In the genomic region with DNA sequence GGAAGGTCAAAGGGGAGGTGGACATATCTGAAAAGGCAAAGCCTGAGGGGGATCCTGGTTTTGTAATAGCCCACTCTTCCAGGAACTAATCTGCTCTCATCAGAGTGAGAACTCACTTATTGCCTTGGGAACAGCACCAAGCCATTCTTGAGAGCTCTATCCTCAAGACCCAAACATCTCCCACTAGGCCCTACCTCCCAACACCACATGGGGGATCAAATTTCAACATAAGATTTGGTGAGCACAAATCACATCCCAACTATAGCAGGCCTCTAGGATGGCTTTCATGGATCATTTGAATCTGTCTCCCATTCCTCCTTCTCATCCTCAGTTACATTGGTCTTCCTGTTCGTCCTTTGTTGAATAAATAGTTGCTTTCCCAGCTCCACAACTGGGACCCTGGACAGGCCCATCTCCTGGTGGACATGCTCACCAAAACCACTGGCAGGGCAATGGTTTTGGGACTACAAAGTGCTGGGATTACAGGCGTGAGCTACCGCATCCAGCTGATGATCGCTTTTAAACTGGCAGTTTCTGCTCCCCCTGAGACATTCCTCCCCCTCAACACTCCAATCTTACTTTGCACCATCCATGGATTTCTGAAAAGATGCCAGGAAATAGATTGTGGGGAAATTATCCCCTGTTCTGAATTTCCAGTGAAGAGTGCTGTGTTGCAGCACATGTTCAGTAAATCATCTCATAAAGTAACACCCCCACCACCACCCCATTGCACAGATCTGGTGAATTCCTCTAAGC, we compare ENCODE assay signal across 11 cellular contexts. TPM values are rescaled to one million over a fixed set of nuclear protein-coding genes. Genes with fewer than 3 reads are reported as not detected.
DNase-seq lines count a peak whose midpoint lies in the region; ATAC-seq and TF ChIP-seq lines count a peak whose summit lies in the region.
"Had no signal": no experiment of that assay in that cellular context is flagged by ENCODE, and none has a peak within 500 bp of the region (broad histone marks: within the 10 kb centered on the region; RNA-seq: fewer than 3 reads in every experiment).

No MANE protein-coding gene starts in this region.

- H4K20me1 ChIP-seq in PC-9 (ENCODE audit: insufficient read depth) (no peaks in the 10 kb centered on the region), fibroblast of lung (ENCODE audit: control insufficient read depth, extremely low read depth, insufficient read depth, low read length) (no peaks in the 10 kb centered on the region)

- intact Hi-C loops in PC-9 (cut with micrococcal nuclease; ENCODE audit: unreplicated experiment) (loop anchor here (2.0 to 5.0 kb wide), 2 partner anchors 14 to 96 kb away; no protein-coding TSS in a partner anchor), psoas muscle (cut with DNase I) (loop anchor here (2.0 to 5.0 kb wide), 2 partner anchors 56 to 68 kb away; no protein-coding TSS in a partner anchor)

- H3K27me3 ChIP-seq in ACC112 (ENCODE audit: insufficient read depth, low read length): no peaks in the 10 kb centered on the region
- no peaks in the 10 kb centered on the region for H3K27me3 ChIP-seq in PC-9 (ENCODE audit: insufficient read depth, low read depth)
- H3K27me3 ChIP-seq in fibroblast of lung (ENCODE audit: control insufficient read depth, insufficient read depth, low read length): no peaks in the 10 kb centered on the region
- H3K27me3 ChIP-seq in psoas muscle (ENCODE audit: insufficient read depth in 3 of 3, low read length in 2 of 3): no peaks in the 10 kb centered on the region

- CTCF ChIA-PET in PC-9 (lab: Charles Lee): interaction anchor here (0.6 to 1.0 kb wide), 2 partner anchors 23 to 223 kb away, joined by 3 read pairs; no protein-coding TSS in a partner anchor

- H3F3A ChIP-seq in PC-9 (ENCODE audit: insufficient read depth, low read depth): peaks cover 18% of the 10 kb centered on the region; the same call in 1 of the 2 replicates

- H3K27ac ChIP-seq in ACC112 (ENCODE audit: low read depth, low read length) (peak overlapping the region; percentile 100), PC-9 (peak overlapping the region; percentile 1; the same call in 1 of the 2 replicates), fibroblast of lung (ENCODE audit: insufficient read depth, low read length) (peak overlapping the region; percentile 83), psoas muscle (peak overlapping the region; percentile 59)
- H3K27ac ChIP-seq: WERI-Rb-1 had no signal

- no peaks in the 10 kb centered on the region for H3K9me2 ChIP-seq in PC-9 (ENCODE audit: insufficient read depth)

- no peak overlapping the region for H3K9ac ChIP-seq in fibroblast of lung (ENCODE audit: insufficient read depth, low read length)

- no peak overlapping the region for H2AFZ ChIP-seq in ACC112 (ENCODE audit: low read length, unreplicated experiment)
- H2AFZ ChIP-seq in PC-9: no peak overlapping the region
- no peak overlapping the region for H2AFZ ChIP-seq in fibroblast of lung (ENCODE audit: low read length)

- 87 to 100% (median 95%) methylated on average over 4 of the region's 4 CpGs for WGBS in psoas muscle, 3 donors

- no peak for TF ChIP-seq CTCF in PC-9 (conservative IDR thresholded peaks at IDR 0.05)
- no peak for TF ChIP-seq CTCF in fibroblast of lung (conservative IDR thresholded peaks at IDR 0.05 in 1 of 2, IDR thresholded peaks at IDR 0.05 in 1 of 2; ENCODE audit: low read depth in 1 of 2, low read length in 2 of 2)
- no peak for TF ChIP-seq CTCF in psoas muscle (IDR thresholded peaks at IDR 0.05)

- H3K79me2 ChIP-seq in ACC112 (ENCODE audit: control insufficient read depth, insufficient read depth, low read length, unreplicated experiment) (peaks cover 3% of the 10 kb centered on the region), PC-9 (ENCODE audit: low read depth) (no peaks in the 10 kb centered on the region), fibroblast of lung (ENCODE audit: control insufficient read depth, insufficient read depth, low read length) (peaks cover 4% of the 10 kb centered on the region)

- no peaks in the 10 kb centered on the region for H3K9me3 ChIP-seq in PC-9 (ENCODE audit: insufficient read depth, low read depth)
- no peaks in the 10 kb centered on the region for H3K9me3 ChIP-seq in fibroblast of lung (ENCODE audit: control insufficient read depth, insufficient read depth, low read depth, low read length)
- no peaks in the 10 kb centered on the region for H3K9me3 ChIP-seq in psoas muscle

- H3K4me3 ChIP-seq in ACC112 (ENCODE audit: low read depth, low read length) (no peak overlapping the region), PC-9 (no peak overlapping the region), fibroblast of lung (replicated peaks in 1 of 4; ENCODE audit: control extremely low read depth in 1 of 4, insufficient read depth in 1 of 4, low read depth in 3 of 4, low read length in 4 of 4) (no peak overlapping the region), psoas muscle (no peak overlapping the region)

- no TSS peak for BruUV-seq in PC-9 (replicated peaks; lab: Mats Ljungman, UMichigan)

- POLR2A ChIA-PET in PC-9 (lab: Charles Lee; ENCODE audit: unreplicated experiment): interaction anchor here (0.5 to 0.6 kb wide), 2 partner anchors 82 to 131 kb away, joined by 4 to 6 read pairs; no protein-coding TSS in a partner anchor

- H3K4me1 ChIP-seq in ACC112 (ENCODE audit: control insufficient read depth, insufficient read depth, low read length, unreplicated experiment) (peaks cover 56% of the 10 kb centered on the region), PC-9 (replicated peaks; ENCODE audit: insufficient read depth) (peaks cover 20% of the 10 kb centered on the region), fibroblast of lung (ENCODE audit: control insufficient read depth, extremely low read depth, insufficient read depth, low read length) (peaks cover 46% of the 10 kb centered on the region), psoas muscle (peaks cover 31% of the 10 kb centered on the region)

- ATAC-seq in psoas muscle (no peak), GM21390 (IDR thresholded peaks at IDR 0.05; ENCODE audit: unreplicated experiment) (no peak)

- H3K36me3 ChIP-seq in ACC112 (ENCODE audit: insufficient read depth, low read length) (no peaks in the 10 kb centered on the region), PC-9 (ENCODE audit: low read depth) (no peaks in the 10 kb centered on the region), fibroblast of lung (ENCODE audit: control insufficient read depth, insufficient read depth, low read length) (no peaks in the 10 kb centered on the region), psoas muscle (ENCODE audit: insufficient read depth in 1 of 2, low read depth in 1 of 2) (no peaks in the 10 kb centered on the region)
- H3K36me3 ChIP-seq: WERI-Rb-1 had no signal

- no peak for DNase-seq in PC-9
- DNase-seq in fibroblast of lung (ENCODE audit: low read depth in 2 of 2): peak in 1 of 2 donors; percentile 42
- DNase-seq in psoas muscle: no peak
- no peak for DNase-seq in NCI-H226
- no peak for DNase-seq in NK-92 (lab: John Stamatoyannopoulos, UW; ENCODE audit: unreplicated experiment)
- no peak for DNase-seq in NCI-H2196 treated with DMSO at 0.1 percent for 48 hours (lab: John Stamatoyannopoulos, UW; ENCODE audit: unreplicated experiment)
- DNase-seq: DMS79, NCI-H748 treated with DMSO at 0.1 percent for 48 hours, WERI-Rb-1 had no signal

- peak overlapping the region; percentile 6; the same call in 1 of the 2 replicates for H3K4me2 ChIP-seq in PC-9
- peak overlapping the region; percentile 30 for H3K4me2 ChIP-seq in fibroblast of lung (ENCODE audit: extremely low read depth, insufficient read depth, low read length)

RNA-seq across cellular contexts. Expression of a gene that starts 42.6 kb away (rescaled TPM):
- total RNA-seq in PC-9 (2021): 127 and 163 TPM in 2 replicates
- 145 and 151 TPM in 2 replicates for total RNA-seq in fibroblast of lung
- polyA plus RNA-seq in fibroblast of lung: 231 and 328 TPM in 2 replicates
- polyA plus RNA-seq in fibroblast of lung (2012): 131 and 161 TPM in 2 replicates
- 80.1 and 106 TPM in 2 replicates for polyA minus RNA-seq in fibroblast of lung (ENCODE audit: low replicate concordance)
- total RNA-seq in psoas muscle: 100 to 1,000 TPM in 2 of 4 donors, 10 to 100 TPM in 2; 65.2 to 121 (median 96.9) TPM
- polyA plus RNA-seq in psoas muscle: 10 to 100 TPM; 52.2 to 99.2 (median 69.8) TPM

Comparison
In these comparisons a context has a peak if more than half of its experiments do, and no peak if none do; other contexts are left out.
1. H3K27ac ChIP-seq: peak in every context shown above with its lines; median percentile 100 in ACC112; 83 in fibroblast of lung; 59 in psoas muscle; 1 in PC-9.